Comparison of ENCODE assay signal across 8 cellular contexts in the genomic region with DNA sequence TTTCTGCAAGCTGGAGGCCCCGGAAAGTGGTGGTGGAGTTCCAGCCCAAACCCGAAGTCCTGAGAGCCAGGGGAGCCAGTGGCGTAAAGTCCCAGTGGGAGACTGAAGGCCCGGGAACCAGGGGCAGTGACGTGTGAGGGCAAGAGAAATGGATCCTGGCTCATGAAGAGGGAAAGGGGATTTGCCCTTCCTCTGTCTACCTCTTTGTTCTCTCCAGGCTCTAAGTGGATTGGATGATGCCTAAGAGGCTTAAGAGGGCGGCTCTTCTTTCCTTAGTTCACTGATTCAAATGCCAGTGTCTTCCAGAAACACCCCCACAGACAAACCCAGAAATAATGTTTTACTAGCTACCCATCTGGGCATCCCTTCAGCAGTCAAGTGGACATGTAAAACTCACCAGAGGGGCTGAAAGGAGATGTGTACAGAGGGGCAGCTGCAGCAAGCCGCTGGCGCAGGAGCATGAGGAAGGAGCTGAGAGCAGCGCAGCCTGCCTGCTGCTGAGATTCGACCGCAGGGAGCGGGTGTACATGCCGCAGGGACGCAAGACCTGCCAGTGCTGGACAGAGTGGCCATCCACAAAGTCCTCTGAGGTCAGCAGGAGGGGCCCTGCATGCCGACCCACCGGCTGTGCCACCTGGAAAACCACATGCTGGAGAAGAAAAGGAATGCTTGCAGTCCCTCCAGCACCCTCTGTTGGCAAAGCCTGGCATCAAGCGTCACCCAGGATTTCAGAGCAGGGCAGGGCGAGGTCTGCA. TPM values are rescaled to one million over a fixed set of nuclear protein-coding genes. Genes with fewer than 3 reads are reported as not detected.
DNase-seq lines count a peak whose midpoint lies in the region; ATAC-seq, FAIRE-seq and TF ChIP-seq lines count a peak whose summit lies in the region.

No MANE protein-coding gene starts in this region.

- in situ Hi-C loops in Panc1 (cut with HindIII; ENCODE audit: low pct_unique_long_range_greater_than_20kb, low sequenced_read_pairs): no loop called here

- H3K36me3 ChIP-seq in Panc1 (ENCODE audit: control insufficient read depth, insufficient read depth, low read length): no peaks in the 10 kb centered on the region
- no peaks in the 10 kb centered on the region for H3K36me3 ChIP-seq in endothelial cell of umbilical vein (ENCODE audit: control insufficient read depth in 2 of 2, extremely low read depth in 1 of 2, insufficient read depth in 2 of 2, low read length in 2 of 2)

- dilution Hi-C loops in endothelial cell of umbilical vein (cut with MboI; ENCODE audit: extremely low pct_ligation_motif_present, low sequenced_read_pairs): no loop called here

- POLR2A ChIA-PET in Panc1 (lab: Charles Lee): no interaction called here
- POLR2A ChIA-PET in endothelial cell of umbilical vein (lab: Charles Lee): no interaction called here

- H3K4me2 ChIP-seq in endothelial cell of umbilical vein (ENCODE audit: insufficient read depth, low read length): no peak overlapping the region

- BruUV-seq in Panc1 (replicated peaks; lab: Mats Ljungman, UMichigan): no TSS peak
- no TSS peak for BruUV-seq in endothelial cell of umbilical vein (replicated peaks; lab: Mats Ljungman, UMichigan)

- intact Hi-C loops in Panc1 (cut with micrococcal nuclease; ENCODE audit: unreplicated experiment): no loop called here
- intact Hi-C loops in endothelial cell of umbilical vein (cut with micrococcal nuclease): loop anchor here (1.0 kb wide), 1 partner anchor 492 kb away; no protein-coding TSS in a partner anchor

- H3K9ac ChIP-seq in endothelial cell of umbilical vein (replicated peaks; ENCODE audit: extremely low read depth, insufficient read depth, low read length): no peak overlapping the region

- H3K27me3 ChIP-seq in Panc1 (ENCODE audit: control insufficient read depth, insufficient read depth, low read length): no peaks in the 10 kb centered on the region
- no peaks in the 10 kb centered on the region for H3K27me3 ChIP-seq in endothelial cell of umbilical vein (ENCODE audit: control insufficient read depth in 2 of 2, insufficient read depth in 2 of 2, low read length in 2 of 2)

- H2AFZ ChIP-seq in endothelial cell of umbilical vein (ENCODE audit: low read depth, low read length): no peak overlapping the region

- ATAC-seq in Panc1: peak; percentile 91
- no peak for ATAC-seq in GM21717 (IDR thresholded peaks at IDR 0.05; ENCODE audit: unreplicated experiment)
- no peak for ATAC-seq in GM18858 (IDR thresholded peaks at IDR 0.05; ENCODE audit: unreplicated experiment)

- TF ChIP-seq POLR2A in endothelial cell of umbilical vein (IDR thresholded peaks at IDR 0.05; ENCODE audit: low read depth, low read length) (no peak), GM12891 (IDR thresholded peaks at IDR 0.05; ENCODE audit: low read depth, low read length) (no peak)

- H3K4me1 ChIP-seq in Panc1 (ENCODE audit: control insufficient read depth, insufficient read depth, low read length): peaks cover 14% of the 10 kb centered on the region
- H3K4me1 ChIP-seq in endothelial cell of umbilical vein (ENCODE audit: control insufficient read depth, extremely low read depth, insufficient read depth, low read length): peaks cover 9% of the 10 kb centered on the region

- no peaks in the 10 kb centered on the region for H4K20me1 ChIP-seq in endothelial cell of umbilical vein (replicated peaks; ENCODE audit: control insufficient read depth, extremely low read depth, insufficient read depth, low read length)

- no peaks in the 10 kb centered on the region for H3K9me1 ChIP-seq in endothelial cell of umbilical vein (replicated peaks; ENCODE audit: control insufficient read depth, extremely low read depth, insufficient read depth, low read length)

- peaks cover 2% of the 10 kb centered on the region; the same call in 1 of the 2 replicates for H3K9me3 ChIP-seq in Panc1 (ENCODE audit: control insufficient read depth, insufficient read depth, low read depth, low read length)
- no peaks in the 10 kb centered on the region for H3K9me3 ChIP-seq in endothelial cell of umbilical vein (replicated peaks; ENCODE audit: control insufficient read depth, insufficient read depth, low read length)

- CTCF ChIA-PET in Panc1 (lab: Charles Lee): no interaction called here
- CTCF ChIA-PET in endothelial cell of umbilical vein (lab: Charles Lee): interaction anchor here (0.8 to 1.0 kb wide), 2 partner anchors 125 to 492 kb away, joined by 3 to 5 read pairs; no protein-coding TSS in a partner anchor

- DNase-seq in DMS114 treated with DMSO at 0.1 percent for 48 hours (lab: John Stamatoyannopoulos, UW; ENCODE audit: unreplicated experiment): peak; percentile 24
- peak; percentile 49 for DNase-seq in HK-2 (ENCODE audit: unreplicated experiment)
- peak; percentile 28 for DNase-seq in Panc1 (ENCODE audit: low read depth, low spot score)
- DNase-seq in endothelial cell of umbilical vein (ENCODE audit: low read depth, low spot score): peak; percentile 41
- DNase-seq in mucosa of gallbladder (ENCODE audit: low spot score): peak; percentile 48
- DNase-seq in GM12891 (ENCODE audit: insufficient read length, low spot score): no peak

- FAIRE-seq in endothelial cell of umbilical vein (lab: Jason Lieb, UNC) (peak; percentile 68), GM12891 (lab: Jason Lieb, UNC) (no peak)

- TF ChIP-seq CTCF in Panc1 (IDR thresholded peaks at IDR 0.05) (peak; percentile 94), endothelial cell of umbilical vein (IDR thresholded peaks at IDR 0.05; ENCODE audit: extremely low read depth in 1 of 2, insufficient read depth in 1 of 2, low read depth in 1 of 2, low read length in 2 of 2) (peak; percentile 49 to 57)

- H3K79me2 ChIP-seq in endothelial cell of umbilical vein (ENCODE audit: control insufficient read depth, insufficient read depth, low read length): peaks cover 71% of the 10 kb centered on the region

- H3K4me3 ChIP-seq in Panc1 (ENCODE audit: low read depth in 2 of 2, low read length in 2 of 2) (peak overlapping the region in 1 of 2 experiments; percentile 6; a peak in 1 of 4 replicates), endothelial cell of umbilical vein (replicated peaks in 1 of 3; ENCODE audit: insufficient read depth in 1 of 3, low read depth in 1 of 3, low read length in 3 of 3) (no peak overlapping the region)

- H3K27ac ChIP-seq in Panc1 (ENCODE audit: low read length): no peak overlapping the region
- H3K27ac ChIP-seq in endothelial cell of umbilical vein (ENCODE audit: insufficient read depth, low read depth, low read length): no peak overlapping the region

TF ChIP-seq in endothelial cell of umbilical vein, 7 proteins besides CTCF, POLR2A, EP300 and RAD21:
- TF ChIP-seq GATA2 (IDR thresholded peaks at IDR 0.05; ENCODE audit: insufficient read depth, insufficient read length, low read depth, low read length): no peak
- TF ChIP-seq JUN (IDR thresholded peaks at IDR 0.05; ENCODE audit: borderline replicate concordance, insufficient read depth, insufficient read length, low read depth): no peak
- no peak for TF ChIP-seq MYC (IDR thresholded peaks at IDR 0.05; ENCODE audit: low read depth, low read length)
- TF ChIP-seq, protein P1, sequence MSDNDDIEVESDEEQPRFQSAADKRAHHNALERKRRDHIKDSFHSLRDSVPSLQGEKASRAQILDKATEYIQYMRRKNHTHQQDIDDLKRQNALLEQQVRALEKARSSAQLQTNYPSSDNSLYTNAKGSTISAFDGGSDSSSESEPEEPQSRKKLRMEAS (IDR thresholded peaks at IDR 0.05; ENCODE audit: insufficient read depth, insufficient read length): no peak
- no peak for TF ChIP-seq FOS (IDR thresholded peaks at IDR 0.05; ENCODE audit: borderline replicate concordance, insufficient read depth, low read length)
- no peak for TF ChIP-seq POLR2AphosphoS5 (IDR thresholded peaks at IDR 0.05; ENCODE audit: insufficient read depth, low read depth, low read length)
- no peak for TF ChIP-seq EZH2 (IDR thresholded peaks at IDR 0.05; ENCODE audit: borderline replicate concordance, low read depth, low read length, severe bottlenecking)

TF ChIP-seq in GM12891, 5 proteins besides CTCF, POLR2A, EP300 and RAD21:
- TF ChIP-seq SPI1 (IDR thresholded peaks at IDR 0.05; ENCODE audit: low read depth, low read length): no peak
- no peak for TF ChIP-seq POU2F2 (IDR thresholded peaks at IDR 0.05; ENCODE audit: low read depth, low read length)
- TF ChIP-seq PAX5 (IDR thresholded peaks at IDR 0.05; ENCODE audit: insufficient read depth, low read length, severe bottlenecking): no peak
- no peak for TF ChIP-seq POLR2AphosphoS5 (IDR thresholded peaks at IDR 0.05; ENCODE audit: low read depth, low read length)
- no peak for TF ChIP-seq TAF1 (IDR thresholded peaks at IDR 0.05; ENCODE audit: low read depth, low read length)

RNA-seq across cellular contexts. Expression of a gene that starts 29.5 kb away (rescaled TPM):
- 61.4 TPM for total RNA-seq in Panc1 (2021; ENCODE audit: unreplicated experiment)
- polyA plus RNA-seq in Panc1 (2012; ENCODE audit: insufficient read length): 22.4 TPM
- 34.1 and 35.6 TPM in 2 replicates for total RNA-seq in endothelial cell of umbilical vein
- polyA plus RNA-seq in endothelial cell of umbilical vein: 7.5 and 10.2 TPM in 2 replicates
- 15.3 and 16.9 TPM in 2 replicates for polyA plus RNA-seq in endothelial cell of umbilical vein (2011; cell fraction: cytosol; rRNA removed)
- 34.9 and 42.1 TPM in 2 replicates for polyA plus RNA-seq in endothelial cell of umbilical vein (2011; cell fraction: nucleus; rRNA removed)
- polyA plus RNA-seq in endothelial cell of umbilical vein (2012): 14.3 and 16.9 TPM in 2 replicates
- polyA minus RNA-seq in endothelial cell of umbilical vein: 20.6 and 23.5 TPM in 2 replicates
- polyA minus RNA-seq in endothelial cell of umbilical vein (2011; cell fraction: cytosol; rRNA and poly(A)+ RNA removed): 29.9 TPM
- 33.1 and 43.9 TPM in 2 replicates for polyA minus RNA-seq in endothelial cell of umbilical vein (2011; cell fraction: nucleus; rRNA and poly(A)+ RNA removed)
- total RNA-seq in mucosa of gallbladder: 30.4 TPM
- 11.3 TPM for polyA plus RNA-seq in GM12891 (2012; ENCODE audit: low read depth, missing spikeins)
